ENCODE assay signal across 8 cellular contexts in genomic region chr1:2050793-2051682, GRCh38. TPM values are rescaled to one million over a fixed set of nuclear protein-coding genes. Genes with fewer than 3 reads are reported as not detected.
DNase-seq lines count a peak whose midpoint lies in the region; ATAC-seq and TF ChIP-seq lines count a peak whose summit lies in the region.

No MANE protein-coding gene starts in this region.

- TF ChIP-seq EP300 in esophagus muscularis mucosa (IDR thresholded peaks at IDR 0.05) (no peak), ovary (IDR thresholded peaks at IDR 0.05) (no peak)

- H3K27me3 ChIP-seq in CD8-positive, alpha-beta memory T cell (ENCODE audit: insufficient read depth, low read length, poor library complexity, severe bottlenecking), result no peaks in the 10 kb centered on the region
- no peaks in the 10 kb centered on the region for H3K27me3 ChIP-seq in Peyer's patch
- H3K27me3 ChIP-seq in esophagus muscularis mucosa, result peaks cover 0 to 86% (median 38%) of the 10 kb centered on the region in 4 donors
- H3K27me3 ChIP-seq in ovary, result no peaks in the 10 kb centered on the region

- no peaks in the 10 kb centered on the region for H3K36me3 ChIP-seq in CD8-positive, alpha-beta memory T cell (ENCODE audit: insufficient read depth, low read length)
- H3K36me3 ChIP-seq in Peyer's patch (peaks cover 0 to 8% (median 0%) of the 10 kb centered on the region in 3 donors), esophagus muscularis mucosa (no peaks in the 10 kb centered on the region), ovary (no peaks in the 10 kb centered on the region)

- peak in 1 of 5 donors; percentile 11 for DNase-seq in CD8-positive, alpha-beta memory T cell
- DNase-seq in Peyer's patch (no peak), esophagus muscularis mucosa (ENCODE audit: extremely low spot score) (no peak), ovary (no peak), kidney glomerular epithelial cell (lab: John Stamatoyannopoulos, UW) (no peak), germinal center (ENCODE audit: low spot score) (no peak), NCI-H2227 (lab: John Stamatoyannopoulos, UW; ENCODE audit: unreplicated experiment) (no peak)

- 20% methylated on average over 35 of the region's 84 CpGs for WGBS in esophagus muscularis mucosa
- WGBS in ovary, 3 donors, result 7 to 15% (median 12%) methylated on average over 78 to 84 of the region's 84 CpGs

- POLR2A ChIA-PET in CD8-positive, alpha-beta memory T cell (lab: Charles Lee), result no interaction called here

- ATAC-seq in HG03095 (IDR thresholded peaks at IDR 0.05; ENCODE audit: unreplicated experiment), result no peak

- H3K9me3 ChIP-seq in CD8-positive, alpha-beta memory T cell (ENCODE audit: low read length), result no peaks in the 10 kb centered on the region
- H3K9me3 ChIP-seq in Peyer's patch (no peaks in the 10 kb centered on the region), esophagus muscularis mucosa (no peaks in the 10 kb centered on the region), ovary (no peaks in the 10 kb centered on the region)

- peaks cover 17% of the 10 kb centered on the region for H3K4me1 ChIP-seq in CD8-positive, alpha-beta memory T cell (ENCODE audit: insufficient read depth, low read length)
- H3K4me1 ChIP-seq in Peyer's patch (peaks cover 4 to 32% (median 14%) of the 10 kb centered on the region in 4 donors), esophagus muscularis mucosa (peaks cover 15 to 29% (median 23%) of the 10 kb centered on the region in 4 donors), ovary (ENCODE audit: insufficient read depth) (peaks cover 4% of the 10 kb centered on the region)

- CTCF ChIA-PET in CD8-positive, alpha-beta memory T cell (lab: Charles Lee), result no interaction called here

- no peak overlapping the region for H3K27ac ChIP-seq in CD8-positive, alpha-beta memory T cell (ENCODE audit: low read depth, low read length)
- H3K27ac ChIP-seq in Peyer's patch (peak overlapping the region; percentile 68 to 96 (median 86)), esophagus muscularis mucosa (replicated peaks in 1 of 4) (peak overlapping the region in 1 of 4 donors; percentile 18), ovary (no peak overlapping the region)

- no peak for TF ChIP-seq CTCF in Peyer's patch (IDR thresholded peaks at IDR 0.05)
- TF ChIP-seq CTCF in esophagus muscularis mucosa (IDR thresholded peaks at IDR 0.05), result no peak
- TF ChIP-seq CTCF in ovary (IDR thresholded peaks at IDR 0.05), result no peak

- H3K27me3 Mint-ChIP-seq in CD8-positive, alpha-beta memory T cell, result peaks cover 4 to 8% of the 10 kb centered on the region in 2 donors

- TF ChIP-seq POLR2A in Peyer's patch (IDR thresholded peaks at IDR 0.05) (no peak), esophagus muscularis mucosa (IDR thresholded peaks at IDR 0.05; ENCODE audit: low read depth) (no peak), ovary (IDR thresholded peaks at IDR 0.05) (no peak)

- intact Hi-C loops in esophagus muscularis mucosa (cut with DNase I), result no loop called here
- intact Hi-C loops in ovary (cut with DNase I), result no loop called here

- no peaks in the 10 kb centered on the region for H3K9me3 Mint-ChIP-seq in CD8-positive, alpha-beta memory T cell

- peak overlapping the region; percentile 72 to 89 (median 77) for H3K4me3 Mint-ChIP-seq in CD8-positive, alpha-beta memory T cell

- H3K4me3 ChIP-seq in CD8-positive, alpha-beta memory T cell (ENCODE audit: low read length), result peak overlapping the region; percentile 28
- H3K4me3 ChIP-seq in Peyer's patch (peak overlapping the region; percentile 61 to 99 (median 81)), esophagus muscularis mucosa (peak overlapping the region; percentile 51 to 65 (median 53)), ovary (peak overlapping the region; percentile 39)

- H3K4me1 Mint-ChIP-seq in CD8-positive, alpha-beta memory T cell, result peaks cover 7 to 30% (median 8%) of the 10 kb centered on the region in 3 donors

- H3K36me3 Mint-ChIP-seq in CD8-positive, alpha-beta memory T cell, result peaks cover 0 to 7% (median 0%) of the 10 kb centered on the region in 3 donors

- H3K27ac Mint-ChIP-seq in CD8-positive, alpha-beta memory T cell, result peak overlapping the region in 4 of 8 donors; percentile 26 to 95 (median 58)

RNA-seq across cellular contexts. Expression of gene PRKCZ, which starts 0.8 kb away (rescaled TPM):
- total RNA-seq in CD8-positive, alpha-beta memory T cell, result 10 to 100 TPM; 13.8 to 15.4 TPM
- polyA plus RNA-seq in CD8-positive, alpha-beta memory T cell, result 17.4 TPM
- total RNA-seq in Peyer's patch (100 to 1,000 TPM in 2 of 4 donors, 10 to 100 TPM in 2; 51.2 to 105 (median 93.6) TPM), esophagus muscularis mucosa (1 to 10 TPM; 3.1 to 5.4 (median 4.7) TPM), ovary (10 to 100 TPM in 1 of 7 donors, 1 to 10 TPM in 6; 3.4 to 16.1 (median 5.9) TPM)
- 1 to 10 TPM; 3.6 to 5.3 TPM for polyA plus RNA-seq in ovary

RNA-seq across cellular contexts. Expression of gene GABRD, which starts 31.9 kb away (rescaled TPM):
- total RNA-seq in CD8-positive, alpha-beta memory T cell, result not detected
- not detected for polyA plus RNA-seq in CD8-positive, alpha-beta memory T cell
- not detected for total RNA-seq in Peyer's patch
- not detected for total RNA-seq in esophagus muscularis mucosa
- total RNA-seq in ovary, result under 1 TPM in 2 of 7 donors, not detected in 5; 0.33 to 0.40 TPM
- under 1 TPM in 1 of 2 donors, not detected in 1; 0.13 TPM for polyA plus RNA-seq in ovary

RNA-seq across cellular contexts. Expression of gene CFAP74, which starts 47.5 kb away (rescaled TPM):
- total RNA-seq in CD8-positive, alpha-beta memory T cell, result not detected
- not detected for polyA plus RNA-seq in CD8-positive, alpha-beta memory T cell
- 1 to 10 TPM in 1 of 4 donors, under 1 TPM in 2, not detected in 1; 0.35 to 1.1 (median 0.83) TPM for total RNA-seq in Peyer's patch
- not detected for total RNA-seq in esophagus muscularis mucosa
- 1 to 10 TPM in 1 of 7 donors, under 1 TPM in 5, not detected in 1; 0.10 to 8.0 (median 0.67) TPM for total RNA-seq in ovary
- polyA plus RNA-seq in ovary, result under 1 TPM; 0.05 to 0.18 TPM

Comparison
In these comparisons a context has a peak if more than half of its experiments do, and no peak if none do; other contexts are left out.
1. H3K27ac ChIP-seq: peak in Peyer's patch (4 of 4); none in CD8-positive, alpha-beta memory T cell (single experiment) and ovary (0 of 2).
2. H3K4me3 ChIP-seq: peak in every context shown above with its lines; median percentile 81 in Peyer's patch; 53 in esophagus muscularis mucosa; 39 in ovary; 28 in CD8-positive, alpha-beta memory T cell.